ENCODE assay signal across 2 cellular contexts in the genomic region with DNA sequence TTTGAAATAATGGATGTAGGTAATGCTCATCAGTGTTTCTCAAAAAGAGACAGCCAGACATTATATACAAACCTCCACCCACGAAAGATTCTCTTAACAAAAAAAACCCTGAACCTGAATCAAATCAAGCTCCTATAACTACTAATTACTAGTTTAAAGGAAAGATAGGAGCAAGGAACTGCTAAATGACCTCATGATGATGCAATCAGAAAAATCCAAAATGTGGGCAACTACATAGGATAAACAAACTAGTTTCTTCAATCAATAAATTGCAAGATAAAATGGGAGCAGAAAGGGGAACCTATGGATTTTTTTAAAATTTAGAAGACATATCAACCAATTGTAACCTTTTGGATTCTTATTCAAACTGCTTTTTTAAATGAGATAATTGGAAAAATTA.
TF ChIP-seq lines count a peak whose summit lies in the region.

No MANE protein-coding gene starts in this region.

TF ChIP-seq in HCT116, 20 proteins besides CTCF, POLR2A, EP300 and RAD21 (continued from another document):
- TF ChIP-seq TCF7L2 (IDR thresholded peaks at IDR 0.05; ENCODE audit: borderline replicate concordance, extremely low read depth, insufficient read depth, insufficient read length) (no peak), CBX3 (IDR thresholded peaks at IDR 0.05; ENCODE audit: low read depth) (no peak), SIN3A (IDR thresholded peaks at IDR 0.05; ENCODE audit: low read depth) (no peak), ZFX (IDR thresholded peaks at IDR 0.05) (no peak), ZNF274 (IDR thresholded peaks at IDR 0.05; ENCODE audit: low read depth, low read length) (no peak), POLR2AphosphoS5 (IDR thresholded peaks at IDR 0.05; ENCODE audit: low read depth, low read length) (no peak), JUND (IDR thresholded peaks at IDR 0.05) (no peak), EZH2 (IDR thresholded peaks at IDR 0.05) (no peak), ELF1 (IDR thresholded peaks at IDR 0.05; ENCODE audit: borderline replicate concordance, low read depth) (no peak), FOSL1 (IDR thresholded peaks at IDR 0.05; ENCODE audit: low read depth) (no peak)
- TF ChIP-seq, protein P1, sequence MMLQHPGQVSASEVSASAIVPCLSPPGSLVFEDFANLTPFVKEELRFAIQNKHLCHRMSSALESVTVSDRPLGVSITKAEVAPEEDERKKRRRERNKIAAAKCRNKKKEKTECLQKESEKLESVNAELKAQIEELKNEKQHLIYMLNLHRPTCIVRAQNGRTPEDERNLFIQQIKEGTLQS (IDR thresholded peaks at IDR 0.05) = no peak
- TF ChIP-seq, protein P2, sequence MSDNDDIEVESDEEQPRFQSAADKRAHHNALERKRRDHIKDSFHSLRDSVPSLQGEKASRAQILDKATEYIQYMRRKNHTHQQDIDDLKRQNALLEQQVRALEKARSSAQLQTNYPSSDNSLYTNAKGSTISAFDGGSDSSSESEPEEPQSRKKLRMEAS (IDR thresholded peaks at IDR 0.05) = no peak
- TF ChIP-seq, protein P3, sequence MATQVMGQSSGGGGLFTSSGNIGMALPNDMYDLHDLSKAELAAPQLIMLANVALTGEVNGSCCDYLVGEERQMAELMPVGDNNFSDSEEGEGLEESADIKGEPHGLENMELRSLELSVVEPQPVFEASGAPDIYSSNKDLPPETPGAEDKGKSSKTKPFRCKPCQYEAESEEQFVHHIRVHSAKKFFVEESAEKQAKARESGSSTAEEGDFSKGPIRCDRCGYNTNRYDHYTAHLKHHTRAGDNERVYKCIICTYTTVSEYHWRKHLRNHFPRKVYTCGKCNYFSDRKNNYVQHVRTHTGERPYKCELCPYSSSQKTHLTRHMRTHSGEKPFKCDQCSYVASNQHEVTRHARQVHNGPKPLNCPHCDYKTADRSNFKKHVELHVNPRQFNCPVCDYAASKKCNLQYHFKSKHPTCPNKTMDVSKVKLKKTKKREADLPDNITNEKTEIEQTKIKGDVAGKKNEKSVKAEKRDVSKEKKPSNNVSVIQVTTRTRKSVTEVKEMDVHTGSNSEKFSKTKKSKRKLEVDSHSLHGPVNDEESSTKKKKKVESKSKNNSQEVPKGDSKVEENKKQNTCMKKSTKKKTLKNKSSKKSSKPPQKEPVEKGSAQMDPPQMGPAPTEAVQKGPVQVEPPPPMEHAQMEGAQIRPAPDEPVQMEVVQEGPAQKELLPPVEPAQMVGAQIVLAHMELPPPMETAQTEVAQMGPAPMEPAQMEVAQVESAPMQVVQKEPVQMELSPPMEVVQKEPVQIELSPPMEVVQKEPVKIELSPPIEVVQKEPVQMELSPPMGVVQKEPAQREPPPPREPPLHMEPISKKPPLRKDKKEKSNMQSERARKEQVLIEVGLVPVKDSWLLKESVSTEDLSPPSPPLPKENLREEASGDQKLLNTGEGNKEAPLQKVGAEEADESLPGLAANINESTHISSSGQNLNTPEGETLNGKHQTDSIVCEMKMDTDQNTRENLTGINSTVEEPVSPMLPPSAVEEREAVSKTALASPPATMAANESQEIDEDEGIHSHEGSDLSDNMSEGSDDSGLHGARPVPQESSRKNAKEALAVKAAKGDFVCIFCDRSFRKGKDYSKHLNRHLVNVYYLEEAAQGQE (IDR thresholded peaks at IDR 0.05; ENCODE audit: low read depth) = no peak

TF ChIP-seq in IMR-90, 13 proteins besides CTCF, POLR2A, EP300 and RAD21 (continued from another document):
- TF ChIP-seq MAZ (IDR thresholded peaks at IDR 0.05; ENCODE audit: borderline replicate concordance, low read depth, low read length) = no peak
- no peak for TF ChIP-seq BHLHE40 (IDR thresholded peaks at IDR 0.05; ENCODE audit: low read depth, low read length)
- TF ChIP-seq CEBPB (IDR thresholded peaks at IDR 0.05; ENCODE audit: low read depth, low read length) = peak; percentile 76
- TF ChIP-seq RCOR1 (IDR thresholded peaks at IDR 0.05; ENCODE audit: insufficient replicate concordance, low read length) = no peak
- TF ChIP-seq, protein P4, sequence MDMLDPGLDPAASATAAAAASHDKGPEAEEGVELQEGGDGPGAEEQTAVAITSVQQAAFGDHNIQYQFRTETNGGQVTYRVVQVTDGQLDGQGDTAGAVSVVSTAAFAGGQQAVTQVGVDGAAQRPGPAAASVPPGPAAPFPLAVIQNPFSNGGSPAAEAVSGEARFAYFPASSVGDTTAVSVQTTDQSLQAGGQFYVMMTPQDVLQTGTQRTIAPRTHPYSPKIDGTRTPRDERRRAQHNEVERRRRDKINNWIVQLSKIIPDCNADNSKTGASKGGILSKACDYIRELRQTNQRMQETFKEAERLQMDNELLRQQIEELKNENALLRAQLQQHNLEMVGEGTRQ (IDR thresholded peaks at IDR 0.05; ENCODE audit: low read depth, low read length) = no peak
